In genomic region chr1:13748610-13749505, GRCh38 we compare ENCODE assay signal across 8 cellular contexts. TPM values are rescaled to one million over a fixed set of nuclear protein-coding genes. Genes with fewer than 3 reads are reported as not detected.
DNase-seq lines count a peak whose midpoint lies in the region; ATAC-seq, FAIRE-seq and TF ChIP-seq lines count a peak whose summit lies in the region.

No MANE protein-coding gene starts in this region.

- H3K9me3 ChIP-seq in HUES6 (ENCODE audit: control insufficient read depth, insufficient read depth, low read depth, low read length): no peaks in the 10 kb centered on the region
- H3K9me3 ChIP-seq in NT2/D1 (ENCODE audit: insufficient read depth, low read length): no peaks in the 10 kb centered on the region

- H3K27me3 ChIP-seq in HUES6 (ENCODE audit: control insufficient read depth, insufficient read depth, low read length): peaks cover 11% of the 10 kb centered on the region
- peaks cover 31% of the 10 kb centered on the region for H3K27me3 ChIP-seq in NT2/D1 (ENCODE audit: insufficient read depth, insufficient read length)

- peak overlapping the region; percentile 90 for H3K4me3 Mint-ChIP-seq in endothelial cell (ENCODE audit: unreplicated experiment)

- peaks cover 17% of the 10 kb centered on the region for H3K4me1 Mint-ChIP-seq in endothelial cell (ENCODE audit: unreplicated experiment)

- ATAC-seq in GM21447 (IDR thresholded peaks at IDR 0.05; ENCODE audit: unreplicated experiment): peak; percentile 67

- H3K36me3 ChIP-seq in HUES6 (ENCODE audit: control insufficient read depth, insufficient read depth, low read length) (0 out of 2 replicates have a peak, but pooled peaks cover 3% of the 10 kb centered on the region), NT2/D1 (ENCODE audit: insufficient read depth, insufficient read length, low read length) (peaks cover 12% of the 10 kb centered on the region)

- H3K9ac ChIP-seq in HUES6 (ENCODE audit: low read length) (peak overlapping the region; percentile 67), NT2/D1 (ENCODE audit: insufficient read length, low read depth) (peak overlapping the region; percentile 64)

- no peaks in the 10 kb centered on the region for H3K9me3 Mint-ChIP-seq in endothelial cell (ENCODE audit: unreplicated experiment)

- FAIRE-seq in D721Med (lab: Jason Lieb, UNC): no peak

- peak overlapping the region; percentile 92 for H3K27ac Mint-ChIP-seq in endothelial cell (ENCODE audit: unreplicated experiment)

- H3K4me1 ChIP-seq in HUES6 (ENCODE audit: control insufficient read depth, insufficient read depth, low read length): peaks cover 9% of the 10 kb centered on the region
- H3K4me1 ChIP-seq in NT2/D1 (ENCODE audit: insufficient read depth, insufficient read length): no peaks in the 10 kb centered on the region

- peaks cover 5% of the 10 kb centered on the region for H3K27me3 Mint-ChIP-seq in endothelial cell (ENCODE audit: unreplicated experiment)

- H3K36me3 Mint-ChIP-seq in endothelial cell (ENCODE audit: low read depth, unreplicated experiment): no peaks in the 10 kb centered on the region

- H3K27ac ChIP-seq in HUES6 (ENCODE audit: low read depth, low read length): no peak overlapping the region

- TF ChIP-seq CTCF in D721Med (IDR thresholded peaks at IDR 0.05; ENCODE audit: insufficient read depth, missing control alignments): peak; percentile 15
- TF ChIP-seq CTCF in endothelial cell (IDR thresholded peaks at IDR 0.05; ENCODE audit: unreplicated experiment): no peak

- peak; percentile 61 for DNase-seq in D721Med (ENCODE audit: insufficient read length, low spot score)
- peak; percentile 79 for DNase-seq in NT2/D1 (ENCODE audit: low read depth, low spot score)
- DNase-seq in activated CD8-positive, alpha-beta memory T cell treated with anti-CD3 and anti-CD28 coated beads, Interleukin-2, amount 50 U/mL, for 4 hours: peak; percentile 96
- peak; percentile 98 for DNase-seq in endothelial cell (ENCODE audit: low spot score)
- peak; percentile 98 for DNase-seq in midbrain (lab: John Stamatoyannopoulos, UW)
- peak; percentile 90 to 91 for DNase-seq in stimulated activated CD8-positive, alpha-beta memory T cell treated with anti-CD3 and anti-CD28 coated beads, Interleukin-15, amount 100 ng/mL, for 48 hours (ENCODE audit: low read depth in 2 of 2)

- H3K4me3 ChIP-seq in HUES6 (ENCODE audit: low read depth, low read length) (peak overlapping the region; percentile 96), NT2/D1 (ENCODE audit: insufficient read length, low read depth) (peak overlapping the region; percentile 29)

RNA-seq across cellular contexts. Expression of gene PRDM2, which starts 48.9 kb away (rescaled TPM):
- total RNA-seq in endothelial cell (ENCODE audit: unreplicated experiment): 49.7 TPM
